In the genomic region with DNA sequence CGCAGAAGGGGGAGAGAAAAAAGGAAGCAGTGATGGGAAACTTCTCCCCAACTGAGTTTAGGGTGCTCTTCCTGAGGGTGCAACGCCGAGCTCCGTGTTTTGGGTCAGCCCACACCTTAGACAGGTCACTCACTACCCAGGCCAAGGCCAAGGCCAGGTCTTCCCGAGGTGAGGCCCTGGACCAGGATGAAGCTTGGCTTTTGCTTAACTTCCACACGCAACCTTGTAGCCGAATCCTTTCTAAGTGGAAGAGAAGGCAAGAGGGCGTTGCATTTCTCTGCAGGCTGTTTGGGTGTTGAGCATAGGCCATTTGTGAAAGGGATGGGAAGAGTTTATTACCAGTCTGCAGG, we compare ENCODE assay signal across 10 cellular contexts. TPM values are rescaled to one million over a fixed set of nuclear protein-coding genes. Genes with fewer than 3 reads are reported as not detected.
A peak's percentile ranks its signal among the peaks of the same experiment; 100 is the strongest.
DNase-seq lines count a peak whose midpoint lies in the region; ATAC-seq and TF ChIP-seq lines count a peak whose summit lies in the region.
"Had no signal": no experiment of that assay in that cellular context is flagged by ENCODE, and none has a peak within 500 bp of the region (broad histone marks: within the 10 kb centered on the region; RNA-seq: fewer than 3 reads in every experiment).

No MANE protein-coding gene starts in this region.

- peaks cover 2% of the 10 kb centered on the region for H3K36me3 Mint-ChIP-seq in activated T-cell treated with anti-CD3 and anti-CD28 coated beads, Interleukin-2, amount 50 U/mL, for 4 hours (ENCODE audit: insufficient read depth)
- H3K36me3 Mint-ChIP-seq in effector memory CD8-positive, alpha-beta T cell (ENCODE audit: insufficient read depth) = peaks cover under 1% of the 10 kb centered on the region
- no peaks in the 10 kb centered on the region for H3K36me3 Mint-ChIP-seq in naive B cell

- H3K9me3 Mint-ChIP-seq in activated T-cell treated with anti-CD3 and anti-CD28 coated beads, Interleukin-2, amount 50 U/mL, for 4 hours = no peaks in the 10 kb centered on the region
- H3K9me3 Mint-ChIP-seq in effector memory CD8-positive, alpha-beta T cell = no peaks in the 10 kb centered on the region
- H3K9me3 Mint-ChIP-seq in naive B cell = no peaks in the 10 kb centered on the region

- no peak for TF ChIP-seq EP300 in tibial nerve (IDR thresholded peaks at IDR 0.05)

- no peaks in the 10 kb centered on the region for H3K36me3 ChIP-seq in tibial nerve

- H3K4me1 ChIP-seq in tibial nerve = peaks cover 0 to 45% (median 20%) of the 10 kb centered on the region in 4 donors

- H3K27ac Mint-ChIP-seq in effector memory CD8-positive, alpha-beta T cell = no peak overlapping the region
- H3K27ac Mint-ChIP-seq in naive B cell = no peak overlapping the region

- WGBS in tibial nerve, 2 donors = 41 to 59% methylated on average over 8 of the region's 8 CpGs

- TF ChIP-seq CTCF in tibial nerve (IDR thresholded peaks at IDR 0.05) = no peak

- H3K4me1 Mint-ChIP-seq in activated T-cell treated with anti-CD3 and anti-CD28 coated beads, Interleukin-2, amount 50 U/mL, for 4 hours (ENCODE audit: low read depth) = peaks cover 22% of the 10 kb centered on the region
- peaks cover 20 to 26% of the 10 kb centered on the region in 2 donors for H3K4me1 Mint-ChIP-seq in effector memory CD8-positive, alpha-beta T cell (ENCODE audit: low read depth in 2 of 2)
- H3K4me1 Mint-ChIP-seq in naive B cell = peaks cover 14 to 31% (median 25%) of the 10 kb centered on the region in 3 donors

- peak overlapping the region; percentile 46 for H3K4me3 Mint-ChIP-seq in activated T-cell treated with anti-CD3 and anti-CD28 coated beads, Interleukin-2, amount 50 U/mL, for 4 hours
- H3K4me3 Mint-ChIP-seq in effector memory CD8-positive, alpha-beta T cell = peak overlapping the region; percentile 68 to 74
- H3K4me3 Mint-ChIP-seq in naive B cell = peak overlapping the region; percentile 62 to 89 (median 74)

- TF ChIP-seq POLR2A in tibial nerve (IDR thresholded peaks at IDR 0.05) = no peak

- no peaks in the 10 kb centered on the region for H3K27me3 ChIP-seq in tibial nerve

- peak overlapping the region; percentile 66 to 92 (median 81) for H3K4me3 ChIP-seq in tibial nerve

- peaks cover 60% of the 10 kb centered on the region for H3K27me3 Mint-ChIP-seq in activated T-cell treated with anti-CD3 and anti-CD28 coated beads, Interleukin-2, amount 50 U/mL, for 4 hours (ENCODE audit: low read depth)
- peaks cover 57 to 61% of the 10 kb centered on the region in 2 donors for H3K27me3 Mint-ChIP-seq in effector memory CD8-positive, alpha-beta T cell
- peaks cover 46 to 78% (median 54%) of the 10 kb centered on the region in 3 donors for H3K27me3 Mint-ChIP-seq in naive B cell

- no peak for DNase-seq in activated T-cell treated with anti-CD3 and anti-CD28 coated beads, Interleukin-2, amount 50 U/mL, for 4 hours
- DNase-seq in activated T-cell treated with anti-CD3 and anti-CD28 coated beads for 4 hours = no peak
- DNase-seq in effector memory CD8-positive, alpha-beta T cell = no peak
- DNase-seq in naive B cell = no peak
- no peak for DNase-seq in tibial nerve (ENCODE audit: low spot score in 2 of 2)
- DNase-seq in DMS153 (lab: John Stamatoyannopoulos, UW) = no peak
- DNase-seq in activated CD8-positive, alpha-beta memory T cell treated with anti-CD3 and anti-CD28 coated beads, Interleukin-2, amount 50 U/mL, for 4 hours = no peak
- DNase-seq in activated CD4-positive, CD25-positive, alpha-beta regulatory T cell treated with anti-CD3 and anti-CD28 coated beads, Interleukin-2, amount 50 U/mL, for 72 hours = no peak
- DNase-seq: activated gamma-delta T cell, kidney glomerular epithelial cell had no signal

- H3K9me3 ChIP-seq in tibial nerve = no peaks in the 10 kb centered on the region

- H3K27ac ChIP-seq in tibial nerve = peak overlapping the region in 3 of 4 donors; percentile 80 to 88 (median 84)

- no peak for ATAC-seq in activated T-cell treated with anti-CD3 and anti-CD28 coated beads, Interleukin-2, amount 50 U/mL, for 4 hours
- no peak for ATAC-seq in effector memory CD8-positive, alpha-beta T cell (replicated peaks)
- ATAC-seq in naive B cell (ENCODE audit: low read depth in 2 of 2) = no peak

RNA-seq across cellular contexts. Expression of gene KREMEN1, which starts 1.4 kb away (rescaled TPM):
- under 1 TPM; 0.03 to 0.33 (median 0.03) TPM for total RNA-seq in activated T-cell treated with anti-CD3 and anti-CD28 coated beads, Interleukin-2, amount 50 U/mL, for 4 hours
- polyA plus RNA-seq in naive B cell (ENCODE audit: low read depth in 6 of 6) = under 1 TPM in 2 of 6 donors, not detected in 4; 0.12 to 0.20 TPM
- total RNA-seq in tibial nerve = 10 to 100 TPM in 3 of 4 donors, 1 to 10 TPM in 1; 5.4 to 15.1 (median 12.9) TPM

RNA-seq across cellular contexts. Expression of gene C22orf31, which starts 12.6 kb away (rescaled TPM):
- total RNA-seq in activated T-cell treated with anti-CD3 and anti-CD28 coated beads, Interleukin-2, amount 50 U/mL, for 4 hours = not detected
- polyA plus RNA-seq in naive B cell (ENCODE audit: low read depth in 6 of 6) = not detected
- total RNA-seq in tibial nerve = not detected

Comparison
In these comparisons a context has a peak if more than half of its experiments do, and no peak if none do; other contexts are left out.
1. RNA of gene KREMEN1, which starts 1.4 kb away (total RNA-seq): 5.4 to 15.1 TPM in tibial nerve; 0.03 to 0.33 TPM in activated T-cell treated with anti-CD3 and anti-CD28 coated beads, Interleukin-2, amount 50 U/mL, for 4 hours; every median in the first group is over 4 times any median in the second.
2. Peak in every context shown above with its lines, with median percentiles within 50 percentile points of each other: H3K4me3 Mint-ChIP-seq.